Comparison of ENCODE assay signal across 36 cellular contexts in genomic region chr19:37869766-37870340, GRCh38. TPM values are rescaled to one million over a fixed set of nuclear protein-coding genes. Genes with fewer than 3 reads are reported as not detected.
"Had no signal": no experiment of that assay in that cellular context is flagged by ENCODE, and none has a peak within 500 bp of the region (broad histone marks: within the 10 kb centered on the region; RNA-seq: fewer than 3 reads in every experiment).

No MANE protein-coding gene starts in this region.

- H3K27ac ChIP-seq: ascending aorta, breast epithelium, coronary artery, dorsolateral prefrontal cortex, esophagus muscularis mucosa, foreskin keratinocyte, gastroesophageal sphincter, heart right ventricle, WERI-Rb-1 had no signal

- H3K27me3 Mint-ChIP-seq: dendritic cell treated with granulocyte-macrophage colony-stimulating factor and Interleukin-4, amounts not matched to agents 40 ng/mL and 50 ng/mL, for 4 days had no signal

- H3K36me3 Mint-ChIP-seq: activated naive CD4-positive, alpha-beta T cell treated with anti-CD3 and anti-CD28 coated beads, Interleukin-2, amount 50 U/mL, for 24 hours; activated naive CD8-positive, alpha-beta T cell treated with anti-CD3 and anti-CD28 coated beads for 36 hours; brain had no signal

- H3K9me3 Mint-ChIP-seq: activated B cell treated with CpG ODN at 0.5 μM for 24 hours; activated CD8-positive, alpha-beta T cell treated with anti-CD3 and anti-CD28 coated beads for 36 hours; activated naive CD4-positive, alpha-beta T cell treated with anti-CD3 and anti-CD28 coated beads for 36 hours; activated naive CD4-positive, alpha-beta T cell treated with anti-CD3 and anti-CD28 coated beads, Interleukin-2, amount 50 U/mL, for 24 hours; activated naive CD8-positive, alpha-beta T cell treated with anti-CD3 and anti-CD28 coated beads for 36 hours; central memory CD8-positive, alpha-beta T cell had no signal

- H3K36me3 ChIP-seq: ascending aorta, breast epithelium, esophagus muscularis mucosa, gastroesophageal sphincter, heart right ventricle, WERI-Rb-1 had no signal

- H3K4me3 Mint-ChIP-seq: activated B cell treated with CpG ODN at 0.5 μM for 24 hours; activated CD8-positive, alpha-beta T cell treated with anti-CD3 and anti-CD28 coated beads for 36 hours; activated naive CD4-positive, alpha-beta T cell treated with anti-CD3 and anti-CD28 coated beads for 36 hours; activated naive CD4-positive, alpha-beta T cell treated with anti-CD3 and anti-CD28 coated beads, Interleukin-2, amount 50 U/mL, for 24 hours; activated naive CD8-positive, alpha-beta T cell treated with anti-CD3 and anti-CD28 coated beads for 36 hours; activated naive CD8-positive, alpha-beta T cell treated with anti-CD3 and anti-CD28 coated beads, Interleukin-2, amount 50 U/mL, for 24 hours; activated T-cell treated with anti-CD3 and anti-CD28 coated beads, Interleukin-2, amount 50 U/mL, for 4 hours; brain; central memory CD8-positive, alpha-beta T cell; dendritic cell treated with granulocyte-macrophage colony-stimulating factor and Interleukin-4, amounts not matched to agents 40 ng/mL and 50 ng/mL, for 4 days; endodermal cell; T-helper 17 cell; T-helper 2 cell treated with Interferon-gamma antibody and Interleukin-4, amounts not matched to agents 5 μg/mL and 100 μg/mL, for 36 hours had no signal

- H3K27me3 ChIP-seq: ascending aorta, breast epithelium, dorsolateral prefrontal cortex, esophagus muscularis mucosa, foreskin keratinocyte had no signal

- H3K9me3 ChIP-seq: ascending aorta, breast epithelium, esophagus muscularis mucosa had no signal

- ATAC-seq: activated CD4-positive, CD25-positive, alpha-beta regulatory T cell treated with anti-CD3 and anti-CD28 coated beads, Interleukin-2, amount 50 U/mL, for 24 hours; activated CD8-positive, alpha-beta T cell treated with anti-CD3 and anti-CD28 coated beads for 36 hours; activated naive CD8-positive, alpha-beta T cell treated with anti-CD3 and anti-CD28 coated beads, Interleukin-2, amount 50 U/mL, for 24 hours; activated T-cell treated with anti-CD3 and anti-CD28 coated beads, Interleukin-2, amount 50 U/mL, for 4 hours; foreskin keratinocyte; gastroesophageal sphincter; heart right ventricle; T-helper 17 cell had no signal

- H3K27ac Mint-ChIP-seq: activated B cell treated with CpG ODN at 0.5 μM for 24 hours; activated CD8-positive, alpha-beta T cell treated with anti-CD3 and anti-CD28 coated beads for 36 hours; activated naive CD4-positive, alpha-beta T cell treated with anti-CD3 and anti-CD28 coated beads for 36 hours; activated naive CD4-positive, alpha-beta T cell treated with anti-CD3 and anti-CD28 coated beads, Interleukin-2, amount 50 U/mL, for 24 hours; activated naive CD8-positive, alpha-beta T cell treated with anti-CD3 and anti-CD28 coated beads for 36 hours; activated naive CD8-positive, alpha-beta T cell treated with anti-CD3 and anti-CD28 coated beads, Interleukin-2, amount 50 U/mL, for 24 hours; activated T-helper 2 cell treated with anti-CD3 and anti-CD28 coated beads, Interferon-gamma antibody, Interleukin-2, Interleukin-4, amounts not matched to agents 10 μg/mL and 5 μg/mL and 100 μg/mL, durations not matched to agents 14 hours and 24 hours and 36 hours; brain; dendritic cell treated with granulocyte-macrophage colony-stimulating factor and Interleukin-4, amounts not matched to agents 40 ng/mL and 50 ng/mL, for 4 days; endodermal cell; T-helper 17 cell; T-helper 2 cell treated with Interferon-gamma antibody and Interleukin-4, amounts not matched to agents 5 μg/mL and 100 μg/mL, for 36 hours had no signal

- H3K4me1 Mint-ChIP-seq: activated B cell treated with CpG ODN at 0.5 μM for 24 hours; activated naive CD4-positive, alpha-beta T cell treated with anti-CD3 and anti-CD28 coated beads, Interleukin-2, amount 50 U/mL, for 24 hours; activated naive CD8-positive, alpha-beta T cell treated with anti-CD3 and anti-CD28 coated beads for 36 hours; activated naive CD8-positive, alpha-beta T cell treated with anti-CD3 and anti-CD28 coated beads, Interleukin-2, amount 50 U/mL, for 24 hours; brain; central memory CD8-positive, alpha-beta T cell; T-helper 17 cell had no signal

- DNase-seq: activated B cell treated with CpG ODN at 0.5 μM for 24 hours; activated CD4-positive, alpha-beta T cell treated with anti-CD3 and anti-CD28 coated beads for 48 hours; activated CD4-positive, alpha-beta T cell treated with anti-CD3 and anti-CD28 coated beads, Interleukin-2, amount 50 U/mL, for 1 hour; activated CD4-positive, alpha-beta T cell treated with anti-CD3 and anti-CD28 coated beads, Interleukin-2, amount 50 U/mL, for 48 hours; activated CD8-positive, alpha-beta memory T cell treated with anti-CD3 and anti-CD28 coated beads for 24 hours; activated CD8-positive, alpha-beta T cell treated with anti-CD3 and anti-CD28 coated beads for 36 hours; activated effector memory CD4-positive, alpha-beta T cell treated with anti-CD3 and anti-CD28 coated beads, Interleukin-2, amount 50 U/mL, for 16 hours; activated naive CD4-positive, alpha-beta T cell treated with anti-CD3 and anti-CD28 coated beads for 36 hours; activated naive CD8-positive, alpha-beta T cell treated with anti-CD3 and anti-CD28 coated beads for 36 hours; activated naive CD8-positive, alpha-beta T cell treated with anti-CD3 and anti-CD28 coated beads, Interleukin-2, amount 50 U/mL, for 24 hours; activated T-cell treated with anti-CD3 and anti-CD28 coated beads, Interleukin-2, amount 50 U/mL, for 4 hours; dorsolateral prefrontal cortex; effector memory CD4-positive, alpha-beta T cell; endodermal cell; erythroblast; foreskin keratinocyte; heart right ventricle; T-helper 1 cell; T-helper 17 cell; T1000; WERI-Rb-1 had no signal

- H3K4me3 ChIP-seq: ascending aorta, breast epithelium, coronary artery, dorsolateral prefrontal cortex, esophagus muscularis mucosa, gastroesophageal sphincter, heart right ventricle had no signal

- H3K4me1 ChIP-seq: ascending aorta, breast epithelium, esophagus muscularis mucosa, gastroesophageal sphincter, heart right ventricle had no signal

RNA-seq across cellular contexts. Expression of gene WDR87, which starts 36.5 kb away (rescaled TPM):
- total RNA-seq: activated B cell treated with CpG ODN at 0.5 μM for 24 hours; activated CD8-positive, alpha-beta T cell treated with anti-CD3 and anti-CD28 coated beads for 36 hours; activated naive CD4-positive, alpha-beta T cell treated with anti-CD3 and anti-CD28 coated beads for 36 hours; activated naive CD8-positive, alpha-beta T cell treated with anti-CD3 and anti-CD28 coated beads for 36 hours; activated T-cell treated with anti-CD3 and anti-CD28 coated beads, Interleukin-2, amount 50 U/mL, for 4 hours; activated T-helper 2 cell treated with anti-CD3 and anti-CD28 coated beads, Interferon-gamma antibody, Interleukin-2, Interleukin-4, amounts not matched to agents 10 μg/mL and 5 μg/mL and 100 μg/mL, durations not matched to agents 14 hours and 24 hours and 36 hours; ascending aorta; breast epithelium; cardiac septum; cerebellum; endodermal cell; esophagus muscularis mucosa; foreskin keratinocyte; gastroesophageal sphincter; glomerular endothelial cell; T-helper 17 cell had no signal
- polyA plus RNA-seq: foreskin keratinocyte, heart right ventricle had no signal
